8 cellular contexts compared by ENCODE assay signal in the genomic region with DNA sequence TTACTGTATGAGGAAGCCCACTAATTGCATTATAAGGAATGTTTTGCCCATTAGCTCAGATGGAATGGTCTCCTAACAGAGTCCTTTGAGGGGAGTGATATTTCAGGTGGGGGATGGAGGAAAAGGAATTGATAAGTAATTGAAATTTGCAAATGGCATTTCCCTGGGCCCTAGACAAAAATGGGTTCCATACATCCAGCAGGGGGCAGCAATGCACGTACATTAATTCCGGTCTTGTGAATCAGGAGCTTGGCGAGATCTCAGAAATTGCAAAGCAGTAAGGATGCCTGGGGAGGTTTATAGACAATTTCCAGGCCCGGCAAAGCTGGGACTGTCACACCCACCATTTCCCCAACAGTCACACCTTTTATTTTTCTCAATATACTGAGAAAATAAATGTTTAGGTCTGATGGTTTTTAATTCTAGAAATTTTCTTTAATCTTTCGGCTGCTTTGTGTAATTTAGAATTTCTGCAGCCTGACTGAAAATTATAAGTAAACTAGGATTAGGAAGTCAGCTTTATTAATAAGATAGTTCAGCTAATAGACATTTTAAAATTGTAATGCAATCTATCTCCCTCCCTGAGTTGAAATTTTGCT.
A peak's percentile ranks its signal among the peaks of the same experiment; 100 is the strongest.
DNase-seq lines count a peak whose midpoint lies in the region; ATAC-seq and TF ChIP-seq lines count a peak whose summit lies in the region.

No MANE protein-coding gene starts in this region.

- H3K27ac ChIP-seq in HCT116 (ENCODE audit: low read depth, low read length): no peak overlapping the region

- H3K4me3 Mint-ChIP-seq in activated CD4-positive, alpha-beta T cell treated with anti-CD3 and anti-CD28 coated beads, Interleukin-2, amount 10 ng/mL, durations not matched to agents 7 days and 5 days: no peak overlapping the region
- H3K4me3 Mint-ChIP-seq in immature natural killer cell: no peak overlapping the region

- TF ChIP-seq CTCF in HCT116 (IDR thresholded peaks at IDR 0.05 in 2 of 3, conservative IDR thresholded peaks at IDR 0.05 in 1 of 3; ENCODE audit: borderline replicate concordance in 1 of 3, insufficient read depth in 1 of 3, low read depth in 2 of 3, low read length in 2 of 3): peak; percentile 39 to 73 (median 57); a peak in 5 of 6 replicates

- no peak overlapping the region for H3K4me2 ChIP-seq in HCT116 (ENCODE audit: low read length)

- peak; percentile 62 for DNase-seq in ELF-1 (ENCODE audit: low read depth, low spot score)
- peak; percentile 36 for DNase-seq in HCT116 (ENCODE audit: low read depth, low spot score)
- peak; percentile 89 for DNase-seq in NCI-H2227 (lab: John Stamatoyannopoulos, UW; ENCODE audit: unreplicated experiment)
- peak; percentile 58 for DNase-seq in activated CD4-positive, alpha-beta T cell treated with anti-CD3 and anti-CD28 coated beads, Interleukin-2, amount 10 ng/mL, durations not matched to agents 7 days and 5 days
- DNase-seq in fibroblast of peridontal ligament (ENCODE audit: extremely low read depth): peak; percentile 89
- peak; percentile 44 for DNase-seq in non-pigmented ciliary epithelial cell (ENCODE audit: low read depth)
- no peak for DNase-seq in immature natural killer cell
- no peak for DNase-seq in activated gamma-delta T cell (lab: John Stamatoyannopoulos, UW)

- CTCF ChIA-PET in HCT116 (lab: Charles Lee): interaction anchor here (0.5 to 2.4 kb wide), 14 partner anchors 11 to 1297 kb away, joined by 3 to 13 read pairs (median 3); no protein-coding TSS in a partner anchor
- CTCF ChIA-PET in activated CD4-positive, alpha-beta T cell treated with anti-CD3 and anti-CD28 coated beads, Interleukin-2, amount 10 ng/mL, durations not matched to agents 7 days and 5 days (lab: Charles Lee): no interaction called here

- H3K4me1 Mint-ChIP-seq in activated CD4-positive, alpha-beta T cell treated with anti-CD3 and anti-CD28 coated beads, Interleukin-2, amount 10 ng/mL, durations not matched to agents 7 days and 5 days: no peaks in the 10 kb centered on the region
- H3K4me1 Mint-ChIP-seq in immature natural killer cell: no peaks in the 10 kb centered on the region

- H3K9me2 ChIP-seq in HCT116 (ENCODE audit: insufficient read depth): no peaks in the 10 kb centered on the region

- H3K4me3 ChIP-seq in HCT116 (replicated peaks in 1 of 2; ENCODE audit: low read depth in 1 of 2, low read length in 2 of 2): no peak overlapping the region

- no peaks in the 10 kb centered on the region for H3K79me2 ChIP-seq in HCT116 (ENCODE audit: insufficient read depth, low read length)

- no peak overlapping the region for H2AFZ ChIP-seq in HCT116 (ENCODE audit: low read depth, low read length, poor library complexity, severe bottlenecking)

- no peak for TF ChIP-seq POLR2A in HCT116 (IDR thresholded peaks at IDR 0.05; ENCODE audit: borderline replicate concordance, extremely low read depth, insufficient read depth, insufficient read length)

- peaks cover 10% of the 10 kb centered on the region for H3K9me3 Mint-ChIP-seq in activated CD4-positive, alpha-beta T cell treated with anti-CD3 and anti-CD28 coated beads, Interleukin-2, amount 10 ng/mL, durations not matched to agents 7 days and 5 days
- peaks cover 0 to 7% (median under 1%) of the 10 kb centered on the region in 6 donors for H3K9me3 Mint-ChIP-seq in immature natural killer cell

- H3K36me3 Mint-ChIP-seq in activated CD4-positive, alpha-beta T cell treated with anti-CD3 and anti-CD28 coated beads, Interleukin-2, amount 10 ng/mL, durations not matched to agents 7 days and 5 days (ENCODE audit: low read depth): no peaks in the 10 kb centered on the region
- no peaks in the 10 kb centered on the region for H3K36me3 Mint-ChIP-seq in immature natural killer cell

- no peaks in the 10 kb centered on the region for H4K20me1 ChIP-seq in HCT116 (ENCODE audit: insufficient read depth)

- intact Hi-C loops in HCT116 (cut with micrococcal nuclease): loop anchor here (1.0 to 2.0 kb wide), 3 partner anchors 624 to 1298 kb away; no protein-coding TSS in a partner anchor

- POLR2A ChIA-PET in HCT116 (lab: Charles Lee): no interaction called here
- POLR2A ChIA-PET in activated CD4-positive, alpha-beta T cell treated with anti-CD3 and anti-CD28 coated beads, Interleukin-2, amount 10 ng/mL, durations not matched to agents 7 days and 5 days (lab: Charles Lee): no interaction called here

- peaks cover 0 to 3% of the 10 kb centered on the region in 2 experiments; a peak in 2 of 4 replicates for H3K9me3 ChIP-seq in HCT116 (ENCODE audit: control insufficient read depth in 1 of 2, insufficient read depth in 1 of 2, low read depth in 1 of 2, low read length in 2 of 2)

- BruUV-seq in HCT116 (replicated peaks; lab: Mats Ljungman, UMichigan): no TSS peak

- no peaks in the 10 kb centered on the region for H3K4me1 ChIP-seq in HCT116 (ENCODE audit: control insufficient read depth in 1 of 2, insufficient read depth in 2 of 2, low read length in 2 of 2)

- no peaks in the 10 kb centered on the region for H3K36me3 ChIP-seq in HCT116 (ENCODE audit: control insufficient read depth in 1 of 2, insufficient read depth in 2 of 2, low read length in 2 of 2)

- no peak overlapping the region for H3K27ac Mint-ChIP-seq in activated CD4-positive, alpha-beta T cell treated with anti-CD3 and anti-CD28 coated beads, Interleukin-2, amount 10 ng/mL, durations not matched to agents 7 days and 5 days
- H3K27ac Mint-ChIP-seq in immature natural killer cell: no peak overlapping the region

- TF ChIP-seq RAD21 in HCT116 (IDR thresholded peaks at IDR 0.05; ENCODE audit: low read depth): peak; percentile 70

- RAD21 ChIA-PET in HCT116 (lab: Charles Lee; ENCODE audit: low non-redundant PET in 1 of 2, low total read pairs in 2 of 2, uncharacterized antibody in 2 of 2, unreplicated experiment in 2 of 2): interaction anchor here (1.0 kb wide), 2 partner anchors 624 kb away, joined by 3 to 4 read pairs; no protein-coding TSS in a partner anchor

- H3K27me3 ChIP-seq in HCT116 (ENCODE audit: insufficient read depth, low read length): no peaks in the 10 kb centered on the region

- peak; percentile 68 for ATAC-seq in HCT116

- H3K27me3 Mint-ChIP-seq in activated CD4-positive, alpha-beta T cell treated with anti-CD3 and anti-CD28 coated beads, Interleukin-2, amount 10 ng/mL, durations not matched to agents 7 days and 5 days: no peaks in the 10 kb centered on the region
- peaks cover 2 to 3% (median 2%) of the 10 kb centered on the region in 3 donors for H3K27me3 Mint-ChIP-seq in immature natural killer cell (ENCODE audit: low read depth in 3 of 3)

- no peak overlapping the region for H3K9ac ChIP-seq in HCT116 (ENCODE audit: low read length)

TF ChIP-seq in HCT116, 20 proteins besides CTCF, POLR2A, EP300 and RAD21 (continues in another document):
- no peak for TF ChIP-seq TCF7L2 (IDR thresholded peaks at IDR 0.05; ENCODE audit: borderline replicate concordance, extremely low read depth, insufficient read depth, insufficient read length)
- TF ChIP-seq, protein P1, sequence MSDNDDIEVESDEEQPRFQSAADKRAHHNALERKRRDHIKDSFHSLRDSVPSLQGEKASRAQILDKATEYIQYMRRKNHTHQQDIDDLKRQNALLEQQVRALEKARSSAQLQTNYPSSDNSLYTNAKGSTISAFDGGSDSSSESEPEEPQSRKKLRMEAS (IDR thresholded peaks at IDR 0.05): no peak
- TF ChIP-seq CEBPB (IDR thresholded peaks at IDR 0.05; ENCODE audit: low read depth): no peak
- TF ChIP-seq, protein P2, sequence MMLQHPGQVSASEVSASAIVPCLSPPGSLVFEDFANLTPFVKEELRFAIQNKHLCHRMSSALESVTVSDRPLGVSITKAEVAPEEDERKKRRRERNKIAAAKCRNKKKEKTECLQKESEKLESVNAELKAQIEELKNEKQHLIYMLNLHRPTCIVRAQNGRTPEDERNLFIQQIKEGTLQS (IDR thresholded peaks at IDR 0.05): no peak
- TF ChIP-seq, protein P3, sequence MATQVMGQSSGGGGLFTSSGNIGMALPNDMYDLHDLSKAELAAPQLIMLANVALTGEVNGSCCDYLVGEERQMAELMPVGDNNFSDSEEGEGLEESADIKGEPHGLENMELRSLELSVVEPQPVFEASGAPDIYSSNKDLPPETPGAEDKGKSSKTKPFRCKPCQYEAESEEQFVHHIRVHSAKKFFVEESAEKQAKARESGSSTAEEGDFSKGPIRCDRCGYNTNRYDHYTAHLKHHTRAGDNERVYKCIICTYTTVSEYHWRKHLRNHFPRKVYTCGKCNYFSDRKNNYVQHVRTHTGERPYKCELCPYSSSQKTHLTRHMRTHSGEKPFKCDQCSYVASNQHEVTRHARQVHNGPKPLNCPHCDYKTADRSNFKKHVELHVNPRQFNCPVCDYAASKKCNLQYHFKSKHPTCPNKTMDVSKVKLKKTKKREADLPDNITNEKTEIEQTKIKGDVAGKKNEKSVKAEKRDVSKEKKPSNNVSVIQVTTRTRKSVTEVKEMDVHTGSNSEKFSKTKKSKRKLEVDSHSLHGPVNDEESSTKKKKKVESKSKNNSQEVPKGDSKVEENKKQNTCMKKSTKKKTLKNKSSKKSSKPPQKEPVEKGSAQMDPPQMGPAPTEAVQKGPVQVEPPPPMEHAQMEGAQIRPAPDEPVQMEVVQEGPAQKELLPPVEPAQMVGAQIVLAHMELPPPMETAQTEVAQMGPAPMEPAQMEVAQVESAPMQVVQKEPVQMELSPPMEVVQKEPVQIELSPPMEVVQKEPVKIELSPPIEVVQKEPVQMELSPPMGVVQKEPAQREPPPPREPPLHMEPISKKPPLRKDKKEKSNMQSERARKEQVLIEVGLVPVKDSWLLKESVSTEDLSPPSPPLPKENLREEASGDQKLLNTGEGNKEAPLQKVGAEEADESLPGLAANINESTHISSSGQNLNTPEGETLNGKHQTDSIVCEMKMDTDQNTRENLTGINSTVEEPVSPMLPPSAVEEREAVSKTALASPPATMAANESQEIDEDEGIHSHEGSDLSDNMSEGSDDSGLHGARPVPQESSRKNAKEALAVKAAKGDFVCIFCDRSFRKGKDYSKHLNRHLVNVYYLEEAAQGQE (IDR thresholded peaks at IDR 0.05; ENCODE audit: low read depth): no peak
- no peak for TF ChIP-seq SIN3A (IDR thresholded peaks at IDR 0.05; ENCODE audit: low read depth)
- TF ChIP-seq POLR2AphosphoS5 (IDR thresholded peaks at IDR 0.05; ENCODE audit: low read depth, low read length): no peak

Comparison
In these comparisons a context has a peak if more than half of its experiments do, and no peak if none do; other contexts are left out.
1. DNase-seq: peak in ELF-1 (single experiment), HCT116 (single experiment), NCI-H2227 (single experiment), activated CD4-positive, alpha-beta T cell treated with anti-CD3 and anti-CD28 coated beads, Interleukin-2, amount 10 ng/mL, durations not matched to agents 7 days and 5 days (single experiment), fibroblast of peridontal ligament (single experiment) and non-pigmented ciliary epithelial cell (single experiment); none in immature natural killer cell (0 of 3) and activated gamma-delta T cell (single experiment).